Comparison of ENCODE assay signal across 1 cellular context in genomic region chr6:34544776-34545471, GRCh38.
A peak's percentile ranks its signal among the peaks of the same experiment; 100 is the strongest.
TF ChIP-seq lines count a peak whose summit lies in the region.

No MANE protein-coding gene starts in this region.

TF ChIP-seq in K562, 482 proteins besides CTCF, POLR2A, EP300 and RAD21 (continued from another document):
- TF ChIP-seq ZFP30 (CRISPR knock-in tag; IDR thresholded peaks at IDR 0.05; ENCODE audit: borderline replicate concordance): no peak
- TF ChIP-seq IRF2 (CRISPR knock-in tag; IDR thresholded peaks at IDR 0.05): no peak
- TF ChIP-seq POLR2AphosphoS5 (IDR thresholded peaks at IDR 0.05; ENCODE audit: control insufficient read depth, insufficient read depth, low read depth, low read length): peak; percentile 58; the same call in 1 of the 2 replicates
- TF ChIP-seq POU5F1 (IDR thresholded peaks at IDR 0.05; ENCODE audit: borderline replicate concordance, low read depth, low read length, partially characterized antibody): no peak
- TF ChIP-seq NELFE (IDR thresholded peaks at IDR 0.05; ENCODE audit: insufficient read depth, insufficient read length): no peak
- TF ChIP-seq ZBTB1 (CRISPR knock-in tag; IDR thresholded peaks at IDR 0.05; ENCODE audit: borderline replicate concordance, low read depth): no peak
- no peak for TF ChIP-seq HNRNPLL (IDR thresholded peaks at IDR 0.05; ENCODE audit: low read depth, low read length, poor library complexity, severe bottlenecking)
- TF ChIP-seq GATAD2B (IDR thresholded peaks at IDR 0.05; ENCODE audit: borderline replicate concordance): no peak
- TF ChIP-seq JUND (IDR thresholded peaks at IDR 0.05; ENCODE audit: borderline replicate concordance, low read depth, low read length): peak; percentile 57
- no peak; the same call in 2 of the 3 replicates for TF ChIP-seq JUND (tag; IDR thresholded peaks at IDR 0.05; ENCODE audit: borderline replicate concordance, low read depth, low read length)
- TF ChIP-seq CREB3 (tag; conservative IDR thresholded peaks at IDR 0.05; ENCODE audit: low read depth): no peak
- no peak for TF ChIP-seq ZNF134 (CRISPR knock-in tag; conservative IDR thresholded peaks at IDR 0.05)
- no peak for TF ChIP-seq PURB (CRISPR knock-in tag; IDR thresholded peaks at IDR 0.05; ENCODE audit: low read depth)
- peak; percentile 36; the same call in 1 of the 2 replicates for TF ChIP-seq TFAP4 (CRISPR knock-in tag; IDR thresholded peaks at IDR 0.05; ENCODE audit: borderline replicate concordance)
- TF ChIP-seq ZNF551 (CRISPR knock-in tag; IDR thresholded peaks at IDR 0.05): no peak
- no peak; the same call in 1 of the 2 replicates for TF ChIP-seq CEBPG (CRISPR knock-in tag; IDR thresholded peaks at IDR 0.05)
- TF ChIP-seq CEBPG (tag; conservative IDR thresholded peaks at IDR 0.05 in 1 of 2, IDR thresholded peaks at IDR 0.05 in 1 of 2): peak; percentile 21 to 29; a peak in 1 of 4 replicates
- TF ChIP-seq GTF2F1 (IDR thresholded peaks at IDR 0.05; ENCODE audit: low read depth, low read length): no peak
- TF ChIP-seq LCOR (CRISPR knock-in tag; IDR thresholded peaks at IDR 0.05): no peak
